Comparison of ENCODE assay signal across 19 cellular contexts in genomic region chr2:113861740-113862139, GRCh38. TPM values are rescaled to one million over a fixed set of nuclear protein-coding genes. Genes with fewer than 3 reads are reported as not detected.
DNase-seq lines count a peak whose midpoint lies in the region; ATAC-seq and TF ChIP-seq lines count a peak whose summit lies in the region.
"Had no signal": no experiment of that assay in that cellular context is flagged by ENCODE, and none has a peak within 500 bp of the region (broad histone marks: within the 10 kb centered on the region; RNA-seq: fewer than 3 reads in every experiment).

No MANE protein-coding gene starts in this region.

- DNase-seq in nucleus accumbens (lab: John Stamatoyannopoulos, UW) (no peak), SHP77 treated with DMSO at 0.1 percent for 48 hours (lab: John Stamatoyannopoulos, UW) (no peak)
- DNase-seq in activated CD4-positive, alpha-beta memory T cell treated with anti-CD3 and anti-CD28 coated beads, Interleukin-2, amount 10 ng/mL, durations not matched to agents 7 days and 5 days: no peak
- no peak for DNase-seq in activated CD8-positive, alpha-beta T cell treated with anti-CD3 and anti-CD28 coated beads, Interleukin-2, amount 10 ng/mL, durations not matched to agents 7 days and 5 days
- DNase-seq: activated CD4-positive, alpha-beta T cell treated with anti-CD3 and anti-CD28 coated beads, Interleukin-2, amount 10 ng/mL, durations not matched to agents 7 days and 5 days; activated gamma-delta T cell; mesendoderm; naive thymus-derived CD8-positive, alpha-beta T cell; NCI-H526; ovary; stimulated activated CD8-positive, alpha-beta memory T cell treated with anti-CD3 and anti-CD28 coated beads, Interleukin-4, amount 100 ng/mL, for 48 hours had no signal

- H4K20me1 ChIP-seq in SU-DHL-6 (ENCODE audit: low read depth, low read length): no peaks in the 10 kb centered on the region

- no peak overlapping the region for H3K4me3 Mint-ChIP-seq in activated CD4-positive, alpha-beta memory T cell treated with anti-CD3 and anti-CD28 coated beads, Interleukin-2, amount 10 ng/mL, durations not matched to agents 7 days and 5 days
- H3K4me3 Mint-ChIP-seq in activated CD8-positive, alpha-beta T cell treated with anti-CD3 and anti-CD28 coated beads, Interleukin-2, amount 10 ng/mL, durations not matched to agents 7 days and 5 days: no peak overlapping the region
- H3K4me3 Mint-ChIP-seq: activated CD4-positive, alpha-beta T cell treated with anti-CD3 and anti-CD28 coated beads, Interleukin-2, amount 10 ng/mL, durations not matched to agents 7 days and 5 days had no signal

- no peaks in the 10 kb centered on the region for H3K9me3 Mint-ChIP-seq in activated CD4-positive, alpha-beta memory T cell treated with anti-CD3 and anti-CD28 coated beads, Interleukin-2, amount 10 ng/mL, durations not matched to agents 7 days and 5 days
- H3K9me3 Mint-ChIP-seq in activated CD8-positive, alpha-beta T cell treated with anti-CD3 and anti-CD28 coated beads, Interleukin-2, amount 10 ng/mL, durations not matched to agents 7 days and 5 days (ENCODE audit: insufficient read depth): no peaks in the 10 kb centered on the region
- H3K9me3 Mint-ChIP-seq: activated CD4-positive, alpha-beta T cell treated with anti-CD3 and anti-CD28 coated beads, Interleukin-2, amount 10 ng/mL, durations not matched to agents 7 days and 5 days; naive thymus-derived CD8-positive, alpha-beta T cell had no signal

- H2AFZ ChIP-seq in SU-DHL-6 (ENCODE audit: low read depth, low read length, severe bottlenecking): no peak overlapping the region

- no peak for TF ChIP-seq CTCF in SU-DHL-6 (IDR thresholded peaks at IDR 0.05; ENCODE audit: insufficient read depth, low read length, poor library complexity, severe bottlenecking)

- CTCF ChIA-PET in activated CD4-positive, alpha-beta memory T cell treated with anti-CD3 and anti-CD28 coated beads, Interleukin-2, amount 10 ng/mL, durations not matched to agents 7 days and 5 days (lab: Charles Lee): interaction anchor here (1.2 kb wide), 1 partner anchor 15 kb away, joined by 4 read pairs; no protein-coding TSS in a partner anchor
- CTCF ChIA-PET in activated CD8-positive, alpha-beta T cell treated with anti-CD3 and anti-CD28 coated beads, Interleukin-2, amount 10 ng/mL, durations not matched to agents 7 days and 5 days (lab: Charles Lee): no interaction called here

- H3K27me3 Mint-ChIP-seq in activated CD4-positive, alpha-beta memory T cell treated with anti-CD3 and anti-CD28 coated beads, Interleukin-2, amount 10 ng/mL, durations not matched to agents 7 days and 5 days: peaks cover 2% of the 10 kb centered on the region
- H3K27me3 Mint-ChIP-seq in activated CD8-positive, alpha-beta T cell treated with anti-CD3 and anti-CD28 coated beads, Interleukin-2, amount 10 ng/mL, durations not matched to agents 7 days and 5 days (ENCODE audit: low read depth): no peaks in the 10 kb centered on the region
- H3K27me3 Mint-ChIP-seq: activated CD4-positive, alpha-beta T cell treated with anti-CD3 and anti-CD28 coated beads, Interleukin-2, amount 10 ng/mL, durations not matched to agents 7 days and 5 days; naive thymus-derived CD8-positive, alpha-beta T cell had no signal

- H3K27me3 ChIP-seq in SU-DHL-6 (ENCODE audit: low read length): no peaks in the 10 kb centered on the region
- H3K27me3 ChIP-seq: ovary, right atrium auricular region, vagina had no signal

- POLR2A ChIA-PET in activated CD4-positive, alpha-beta memory T cell treated with anti-CD3 and anti-CD28 coated beads, Interleukin-2, amount 10 ng/mL, durations not matched to agents 7 days and 5 days (lab: Charles Lee): no interaction called here
- POLR2A ChIA-PET in activated CD8-positive, alpha-beta T cell treated with anti-CD3 and anti-CD28 coated beads, Interleukin-2, amount 10 ng/mL, durations not matched to agents 7 days and 5 days (lab: Charles Lee): no interaction called here

- no peaks in the 10 kb centered on the region for H3K79me2 ChIP-seq in SU-DHL-6 (ENCODE audit: insufficient read depth, low read length)

- peak overlapping the region; percentile 47 for H3K9ac ChIP-seq in SU-DHL-6 (ENCODE audit: low read length)

- H3K9me2 ChIP-seq in SU-DHL-6 (replicated peaks; ENCODE audit: insufficient read depth, low read length): no peaks in the 10 kb centered on the region

- peaks cover 3% of the 10 kb centered on the region for H3K36me3 Mint-ChIP-seq in activated CD4-positive, alpha-beta memory T cell treated with anti-CD3 and anti-CD28 coated beads, Interleukin-2, amount 10 ng/mL, durations not matched to agents 7 days and 5 days (ENCODE audit: low read depth)
- H3K36me3 Mint-ChIP-seq in activated CD8-positive, alpha-beta T cell treated with anti-CD3 and anti-CD28 coated beads, Interleukin-2, amount 10 ng/mL, durations not matched to agents 7 days and 5 days (ENCODE audit: low read depth): no peaks in the 10 kb centered on the region

- ATAC-seq in GM18498 (IDR thresholded peaks at IDR 0.05; ENCODE audit: unreplicated experiment): peak; percentile 35
- peak; percentile 47 for ATAC-seq in GM21423 (IDR thresholded peaks at IDR 0.05; ENCODE audit: unreplicated experiment)
- peak; percentile 31 for ATAC-seq in HG03108 (IDR thresholded peaks at IDR 0.05; ENCODE audit: unreplicated experiment)
- no peak for ATAC-seq in activated CD8-positive, alpha-beta T cell treated with anti-CD3 and anti-CD28 coated beads, Interleukin-2, amount 10 ng/mL, durations not matched to agents 7 days and 5 days
- ATAC-seq: HepG2; naive thymus-derived CD8-positive, alpha-beta T cell had no signal

- H3F3A ChIP-seq in SU-DHL-6 (ENCODE audit: insufficient read depth): peaks cover 80% of the 10 kb centered on the region

- H3K9me3 ChIP-seq in SU-DHL-6 (ENCODE audit: insufficient read depth, low read length): no peaks in the 10 kb centered on the region
- H3K9me3 ChIP-seq: ovary, right atrium auricular region, vagina had no signal

- H3K27ac ChIP-seq in SU-DHL-6 (ENCODE audit: low read depth, low read length): peak overlapping the region; percentile 97
- H3K27ac ChIP-seq: C4-2B, ovary, right atrium auricular region, vagina had no signal

- H3K27ac Mint-ChIP-seq in activated CD4-positive, alpha-beta memory T cell treated with anti-CD3 and anti-CD28 coated beads, Interleukin-2, amount 10 ng/mL, durations not matched to agents 7 days and 5 days: no peak overlapping the region
- H3K27ac Mint-ChIP-seq in activated CD8-positive, alpha-beta T cell treated with anti-CD3 and anti-CD28 coated beads, Interleukin-2, amount 10 ng/mL, durations not matched to agents 7 days and 5 days: no peak overlapping the region
- H3K27ac Mint-ChIP-seq: activated CD4-positive, alpha-beta T cell treated with anti-CD3 and anti-CD28 coated beads, Interleukin-2, amount 10 ng/mL, durations not matched to agents 7 days and 5 days had no signal

- no peaks in the 10 kb centered on the region; the same call in 1 of the 2 replicates for H3K36me3 ChIP-seq in SU-DHL-6 (ENCODE audit: low read length)
- H3K36me3 ChIP-seq: ovary, right atrium auricular region, vagina had no signal

- peak overlapping the region; percentile 2 for H3K4me3 ChIP-seq in SU-DHL-6 (ENCODE audit: insufficient read depth, low read length, poor library complexity, severe bottlenecking)
- H3K4me3 ChIP-seq: ovary, right atrium auricular region, vagina had no signal

- peak overlapping the region; percentile 73 for H3K4me2 ChIP-seq in SU-DHL-6 (ENCODE audit: low read depth, low read length, poor library complexity, severe bottlenecking)

- no peaks in the 10 kb centered on the region for H3K4me1 Mint-ChIP-seq in activated CD4-positive, alpha-beta memory T cell treated with anti-CD3 and anti-CD28 coated beads, Interleukin-2, amount 10 ng/mL, durations not matched to agents 7 days and 5 days
- peaks cover 5% of the 10 kb centered on the region for H3K4me1 Mint-ChIP-seq in activated CD8-positive, alpha-beta T cell treated with anti-CD3 and anti-CD28 coated beads, Interleukin-2, amount 10 ng/mL, durations not matched to agents 7 days and 5 days (ENCODE audit: low read depth)

RNA-seq across cellular contexts. Expression of gene ACTR3, which starts 28.1 kb away (rescaled TPM):
- 100 to 1,000 TPM; 580 to 592 TPM for total RNA-seq in activated CD4-positive, alpha-beta memory T cell treated with anti-CD3 and anti-CD28 coated beads, Interleukin-2, amount 10 ng/mL, durations not matched to agents 7 days and 5 days
- 100 to 1,000 TPM; 599 to 604 TPM for total RNA-seq in activated CD8-positive, alpha-beta T cell treated with anti-CD3 and anti-CD28 coated beads, Interleukin-2, amount 10 ng/mL, durations not matched to agents 7 days and 5 days
